Comparison of ENCODE assay signal across 1 cellular context in genomic region chr21:43359081-43359822, GRCh38.
TF ChIP-seq lines count a peak whose summit lies in the region.

No MANE protein-coding gene starts in this region.

TF ChIP-seq in HEK293, 187 proteins besides CTCF, POLR2A, EP300 and RAD21 (continued from another document):
- no peak for TF ChIP-seq HIC1 (tag by site-specific recombination; IDR thresholded peaks at IDR 0.05)
- TF ChIP-seq ZSCAN4 (tag by site-specific recombination; IDR thresholded peaks at IDR 0.05) = 0 out of 2 replicates have a peak, but pooled peaks have one; percentile 52
- no peak for TF ChIP-seq ZNF558 (tag by site-specific recombination; IDR thresholded peaks at IDR 0.05)
- TF ChIP-seq ZSCAN18 (tag by site-specific recombination; IDR thresholded peaks at IDR 0.05) = no peak
- peak; percentile 57; the same call in 1 of the 2 replicates for TF ChIP-seq YY2 (tag by site-specific recombination; IDR thresholded peaks at IDR 0.05)
- peak; percentile 68 for TF ChIP-seq ZBTB8A (tag by site-specific recombination; IDR thresholded peaks at IDR 0.05)
- peak; percentile 40; the same call in 1 of the 2 replicates for TF ChIP-seq GLIS1 (tag by site-specific recombination; IDR thresholded peaks at IDR 0.05)
- TF ChIP-seq ZNF221 (tag by site-specific recombination; IDR thresholded peaks at IDR 0.05; ENCODE audit: borderline replicate concordance) = no peak
- peak; percentile 26; the same call in 1 of the 2 replicates for TF ChIP-seq ZNF398 (tag by site-specific recombination; IDR thresholded peaks at IDR 0.05)
- TF ChIP-seq ZNF501 (tag by site-specific recombination; IDR thresholded peaks at IDR 0.05) = no peak
- TF ChIP-seq EGR2 (tag by site-specific recombination; IDR thresholded peaks at IDR 0.05; ENCODE audit: low read depth) = peak; percentile 92
- TF ChIP-seq ZFHX2 (tag by site-specific recombination; conservative IDR thresholded peaks at IDR 0.05) = peak; percentile 95
- no peak for TF ChIP-seq SP7 (tag by site-specific recombination; IDR thresholded peaks at IDR 0.05)
TF ChIP-seq in HEK293: peak in this region for 9.
